In the genomic region with DNA sequence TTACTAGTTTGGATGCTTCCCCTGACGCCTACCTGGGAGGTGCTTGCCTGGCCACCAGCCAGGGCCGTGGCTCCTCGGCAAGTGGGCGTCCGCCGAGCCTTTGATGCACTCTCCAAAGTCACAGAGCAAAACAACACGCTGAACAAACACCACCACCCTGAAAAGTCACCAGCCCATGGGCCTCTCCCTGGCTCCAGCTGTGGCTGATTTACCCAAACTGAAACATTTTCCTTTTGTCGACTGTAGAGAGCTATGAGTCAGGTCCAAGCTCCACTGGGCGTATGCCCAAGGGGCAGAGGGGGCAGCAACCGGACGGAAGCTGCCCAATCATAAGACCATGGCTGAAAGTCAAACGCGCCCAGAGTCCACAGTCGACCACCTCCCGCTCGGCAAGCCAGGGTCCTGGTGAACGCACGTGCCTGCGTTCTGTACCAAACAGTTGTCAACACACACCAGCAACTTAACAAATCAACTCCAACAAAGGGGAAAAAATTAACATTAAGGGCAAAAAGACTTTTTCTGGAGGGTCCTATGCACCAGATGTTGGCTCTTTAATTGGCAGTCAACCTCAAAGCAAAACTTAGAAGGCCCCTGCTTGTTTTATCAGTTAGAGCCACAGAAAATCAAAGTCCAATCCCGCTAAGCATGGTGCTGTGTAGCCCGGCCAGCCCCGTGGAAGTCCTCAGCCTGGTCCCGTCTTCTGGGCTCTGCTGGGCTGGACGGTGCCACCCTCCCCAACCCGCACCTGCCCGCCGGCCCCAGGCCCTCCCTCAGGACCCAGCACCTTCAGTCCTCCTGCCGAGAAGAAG, we compare ENCODE assay signal across 10 cellular contexts. TPM values are rescaled to one million over a fixed set of nuclear protein-coding genes. Genes with fewer than 3 reads are reported as not detected.
A peak's percentile ranks its signal among the peaks of the same experiment; 100 is the strongest.
DNase-seq lines count a peak whose midpoint lies in the region; ATAC-seq and TF ChIP-seq lines count a peak whose summit lies in the region.
"Had no signal": no experiment of that assay in that cellular context is flagged by ENCODE, and none has a peak within 500 bp of the region (broad histone marks: within the 10 kb centered on the region; RNA-seq: fewer than 3 reads in every experiment).

No MANE protein-coding gene starts in this region.

- H3K9me3 Mint-ChIP-seq in H9: no peaks in the 10 kb centered on the region; a peak in 1 of 5 replicates

- no peak overlapping the region for H2BK15ac ChIP-seq in H9 (ENCODE audit: low read depth, low read length)

- peak overlapping the region; percentile 16 to 51 for H3K4me3 ChIP-seq in Panc1 (ENCODE audit: low read depth in 2 of 2, low read length in 2 of 2)
- peak overlapping the region in 1 of 4 donors; percentile 3 for H3K4me3 ChIP-seq in stomach
- H3K4me3 ChIP-seq: thoracic aorta had no signal

- H3K27ac ChIP-seq in H9 (ENCODE audit: insufficient read length, low read depth, low read length): no peak overlapping the region
- H3K27ac ChIP-seq in Panc1 (ENCODE audit: low read length): peak overlapping the region; percentile 90
- peak overlapping the region; percentile 57 to 82 (median 74) for H3K27ac ChIP-seq in stomach
- H3K27ac ChIP-seq: thoracic aorta had no signal

- no peak overlapping the region for H2BK5ac ChIP-seq in H9 (ENCODE audit: insufficient read length, low read length)

- H2BK120ac ChIP-seq in H9 (ENCODE audit: low read depth, low read length, poor library complexity, severe bottlenecking): no peak overlapping the region

- H3K36me3 ChIP-seq in Panc1 (ENCODE audit: control insufficient read depth, insufficient read depth, low read length) (no peaks in the 10 kb centered on the region), stomach (no peaks in the 10 kb centered on the region)
- H3K36me3 ChIP-seq: thoracic aorta had no signal

- H3K56ac ChIP-seq in H9 (ENCODE audit: insufficient read length, low read depth, low read length): no peak overlapping the region

- H3K4me1 ChIP-seq in H9 (ENCODE audit: insufficient read depth, low read length): peaks cover 3% of the 10 kb centered on the region; the same call in 1 of the 2 replicates
- H3K4me1 ChIP-seq in Panc1 (ENCODE audit: control insufficient read depth, insufficient read depth, low read length): peaks cover 79% of the 10 kb centered on the region
- H3K4me1 ChIP-seq in stomach: peaks cover 61 to 89% (median 75%) of the 10 kb centered on the region in 4 donors

- no peak for DNase-seq in H9
- no peak for DNase-seq in Panc1 (ENCODE audit: low read depth, low spot score)
- peak; percentile 80 for DNase-seq in fibroblast of the conjunctiva (ENCODE audit: low read depth)
- peak; percentile 78 for DNase-seq in stomach
- DNase-seq in T-helper 17 cell: no peak
- DNase-seq: activated CD4-positive, alpha-beta T cell treated with anti-CD3 and anti-CD28 coated beads, Interleukin-2, amount 50 U/mL, for 4 hours had no signal

- no CpG with 5 or more reads among the region's 28 CpGs for WGBS in H9 (ENCODE audit: extremely low coverage, insufficient read length, low lambda C conversion rate)
- 25 to 48% (median 27%) methylated on average over 27 to 28 of the region's 28 CpGs for WGBS in stomach, 5 donors

- H2AFZ ChIP-seq in H9 (ENCODE audit: low read length): no peak overlapping the region

- peaks cover 9% of the 10 kb centered on the region for H3K79me1 ChIP-seq in H9 (ENCODE audit: insufficient read depth, low read depth, low read length, poor library complexity, severe bottlenecking)

- no peak overlapping the region for H4K5ac ChIP-seq in H9 (ENCODE audit: insufficient read length, low read depth, low read length)

- no peak for TF ChIP-seq POLR2A in stomach (IDR thresholded peaks at IDR 0.05)

- H3K79me2 ChIP-seq in H9 (ENCODE audit: insufficient read depth, low read length): peaks cover 2% of the 10 kb centered on the region; the same call in 1 of the 2 replicates

- in situ Hi-C loops in Panc1 (cut with HindIII; ENCODE audit: low pct_unique_long_range_greater_than_20kb, low sequenced_read_pairs): loop anchor here (25.0 kb wide), 2 partner anchors 126 to 201 kb away; a partner anchor contains a TSS

- H3K18ac ChIP-seq in H9 (ENCODE audit: insufficient read length, low read depth, low read length): no peak overlapping the region

- no peak overlapping the region for H3K9ac ChIP-seq in H9 (ENCODE audit: extremely low read depth, insufficient read length, low read length)

- no peak overlapping the region for H3K4me2 ChIP-seq in H9 (ENCODE audit: insufficient read depth, insufficient read length, low read length)

- intact Hi-C loops in Panc1 (cut with micrococcal nuclease; ENCODE audit: unreplicated experiment): loop anchor here (5.0 kb wide), 1 partner anchor 151 kb away; a partner anchor contains a TSS
- intact Hi-C loops in stomach (cut with DNase I; ENCODE audit: low total_unique reads): no loop called here

- no peaks in the 10 kb centered on the region for H4K20me1 ChIP-seq in H9 (ENCODE audit: control insufficient read depth, insufficient read depth, insufficient read length)

- no peak for TF ChIP-seq EP300 in stomach (IDR thresholded peaks at IDR 0.05)

- no peak overlapping the region for H4K8ac ChIP-seq in H9 (replicated peaks; ENCODE audit: insufficient read length, low read depth, low read length)

- H3K27me3 Mint-ChIP-seq in H9 (ENCODE audit: low read depth) (peaks cover 1% of the 10 kb centered on the region; the same call in 1 of the 2 replicates), T-helper 17 cell (peaks cover under 1% of the 10 kb centered on the region)

- H3K36me3 Mint-ChIP-seq in H9 (ENCODE audit: insufficient read depth in 1 of 3, low read depth in 3 of 3) (peaks cover 0 to 7% (median 0%) of the 10 kb centered on the region in 3 experiments; a peak in 2 of 7 replicates), T-helper 17 cell (ENCODE audit: low read depth) (no peaks in the 10 kb centered on the region)

- H3K14ac ChIP-seq in H9 (ENCODE audit: insufficient read depth, low read length): no peak overlapping the region

- CTCF ChIA-PET in Panc1 (lab: Charles Lee): interaction anchor here (1.2 kb wide), 1 partner anchor 113 kb away, joined by 3 read pairs; a partner anchor contains a TSS

- H3K4me1 Mint-ChIP-seq in H9 (peaks cover 44 to 55% of the 10 kb centered on the region in 2 experiments), T-helper 17 cell (peaks cover 20% of the 10 kb centered on the region)

- no peak overlapping the region for H2BK20ac ChIP-seq in H9 (ENCODE audit: low read depth, low read length, poor library complexity, severe bottlenecking)

- H4K91ac ChIP-seq in H9 (ENCODE audit: insufficient read length, low read depth, low read length): no peak overlapping the region

- H3K23me2 ChIP-seq in H9 (ENCODE audit: insufficient read length, low read depth, low read length, poor library complexity, severe bottlenecking): no peaks in the 10 kb centered on the region

- H2AK5ac ChIP-seq in H9 (ENCODE audit: insufficient read length, low read length): no peak overlapping the region

- H3T11ph ChIP-seq in H9 (ENCODE audit: low read length): no peak overlapping the region

- no peak overlapping the region; a peak in 1 of 5 replicates for H3K4me3 Mint-ChIP-seq in H9
- no peak overlapping the region for H3K4me3 Mint-ChIP-seq in T-helper 17 cell

- no TSS peak for BruUV-seq in Panc1 (replicated peaks; lab: Mats Ljungman, UMichigan)

- H3K23ac ChIP-seq in H9 (ENCODE audit: insufficient read length, low read depth, low read length): no peak overlapping the region

- H3K9me3 ChIP-seq in H9 (ENCODE audit: control insufficient read depth, low read depth, low read length): no peaks in the 10 kb centered on the region
- H3K9me3 ChIP-seq in Panc1 (ENCODE audit: control insufficient read depth, insufficient read depth, low read depth, low read length): no peaks in the 10 kb centered on the region
- no peaks in the 10 kb centered on the region for H3K9me3 ChIP-seq in stomach
- no peaks in the 10 kb centered on the region for H3K9me3 ChIP-seq in T-helper 17 cell (ENCODE audit: control insufficient read depth, low read length, poor library complexity, severe bottlenecking)
- H3K9me3 ChIP-seq: thoracic aorta had no signal

- no peak overlapping the region for H2BK12ac ChIP-seq in H9 (ENCODE audit: insufficient read length, low read depth, low read length)

- POLR2A ChIA-PET in Panc1 (lab: Charles Lee): interaction anchor here (0.6 to 0.7 kb wide), 2 partner anchors 147 to 149 kb away, joined by 3 to 4 read pairs; no protein-coding TSS in a partner anchor

- H3K27me3 ChIP-seq in H9 (ENCODE audit: insufficient read depth, low read length) (no peaks in the 10 kb centered on the region), Panc1 (ENCODE audit: control insufficient read depth, insufficient read depth, low read length) (no peaks in the 10 kb centered on the region), stomach (no peaks in the 10 kb centered on the region)

- TF ChIP-seq CTCF in H9 (conservative IDR thresholded peaks at IDR 0.05) (no peak), Panc1 (IDR thresholded peaks at IDR 0.05) (no peak), stomach (IDR thresholded peaks at IDR 0.05) (no peak)

- no peak overlapping the region for H3K4ac ChIP-seq in H9 (ENCODE audit: low read depth, low read length)

- ATAC-seq in Panc1 (peak; percentile 60), GM21515 (IDR thresholded peaks at IDR 0.05; ENCODE audit: unreplicated experiment) (no peak), GM21619 (IDR thresholded peaks at IDR 0.05; ENCODE audit: unreplicated experiment) (no peak), T-helper 17 cell (no peak), GM19395 (IDR thresholded peaks at IDR 0.05; ENCODE audit: unreplicated experiment) (no peak)

- H3K27ac Mint-ChIP-seq in H9: peak overlapping the region; percentile 5 to 60 (median 44); a peak in 4 of 7 replicates
- no peak overlapping the region for H3K27ac Mint-ChIP-seq in T-helper 17 cell

RNA-seq across cellular contexts. Expression of a gene that starts 47.3 kb away (rescaled TPM):
- total RNA-seq in H9 (2021): 82.7 and 85.8 TPM in 2 replicates
- 41.6 TPM for total RNA-seq in Panc1 (2021; ENCODE audit: unreplicated experiment)
- polyA plus RNA-seq in Panc1 (2012; ENCODE audit: insufficient read length): 49.2 TPM
- total RNA-seq in stomach: 10 to 100 TPM; 12.7 to 22.2 (median 21.0) TPM
- polyA plus RNA-seq in stomach: 10 to 100 TPM in 1 of 3 donors, 1 to 10 TPM in 2; 3.0 to 17.1 (median 6.6) TPM
- total RNA-seq in T-helper 17 cell: 1 to 10 TPM; 1.9 to 2.6 TPM

RNA-seq across cellular contexts. Expression of a gene that starts 48.1 kb away (rescaled TPM):
- total RNA-seq in H9 (2021): 7.8 and 8.9 TPM in 2 replicates
- 18.0 TPM for total RNA-seq in Panc1 (2021; ENCODE audit: unreplicated experiment)
- polyA plus RNA-seq in Panc1 (2012; ENCODE audit: insufficient read length): 21.4 TPM
- total RNA-seq in stomach: 10 to 100 TPM in 2 of 5 donors, 1 to 10 TPM in 3; 3.5 to 56.2 (median 5.8) TPM
- 1 to 10 TPM in 2 of 3 donors, under 1 TPM in 1; 0.61 to 2.2 (median 1.6) TPM for polyA plus RNA-seq in stomach
- total RNA-seq in T-helper 17 cell: 1 to 10 TPM; 3.4 to 4.5 TPM

Comparison
In these comparisons a context has a peak if more than half of its experiments do, and no peak if none do; other contexts are left out.
1. DNase-seq: peak in fibroblast of the conjunctiva (single experiment) and stomach (single experiment); none in H9 (single experiment), Panc1 (single experiment) and T-helper 17 cell (0 of 3).